In the genomic region with DNA sequence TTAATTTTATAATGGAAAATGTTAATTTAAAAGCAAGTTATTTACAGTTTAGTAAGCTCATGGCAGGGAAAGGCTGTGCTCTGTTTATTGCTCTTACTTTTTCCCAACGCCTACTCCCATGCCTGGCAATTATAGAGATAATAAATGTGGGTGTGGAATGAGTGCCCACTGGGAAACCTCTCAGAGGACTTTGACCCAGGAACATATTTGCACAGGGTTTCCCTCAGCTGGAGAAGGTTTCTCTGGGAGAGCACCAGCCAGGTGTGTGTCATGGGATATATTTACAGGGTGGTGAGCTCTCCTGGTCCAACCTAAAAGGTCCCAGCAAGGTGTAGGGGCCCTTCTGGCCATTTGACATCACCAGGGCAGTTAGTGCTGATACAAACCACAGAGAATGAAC, we compare ENCODE assay signal across 2 cellular contexts.
A peak's percentile ranks its signal among the peaks of the same experiment; 100 is the strongest.
TF ChIP-seq lines count a peak whose summit lies in the region.

No MANE protein-coding gene starts in this region.

TF ChIP-seq in HEK293, 187 proteins besides CTCF, POLR2A, EP300 and RAD21 (continued from another document):
- TF ChIP-seq, protein P1, sequence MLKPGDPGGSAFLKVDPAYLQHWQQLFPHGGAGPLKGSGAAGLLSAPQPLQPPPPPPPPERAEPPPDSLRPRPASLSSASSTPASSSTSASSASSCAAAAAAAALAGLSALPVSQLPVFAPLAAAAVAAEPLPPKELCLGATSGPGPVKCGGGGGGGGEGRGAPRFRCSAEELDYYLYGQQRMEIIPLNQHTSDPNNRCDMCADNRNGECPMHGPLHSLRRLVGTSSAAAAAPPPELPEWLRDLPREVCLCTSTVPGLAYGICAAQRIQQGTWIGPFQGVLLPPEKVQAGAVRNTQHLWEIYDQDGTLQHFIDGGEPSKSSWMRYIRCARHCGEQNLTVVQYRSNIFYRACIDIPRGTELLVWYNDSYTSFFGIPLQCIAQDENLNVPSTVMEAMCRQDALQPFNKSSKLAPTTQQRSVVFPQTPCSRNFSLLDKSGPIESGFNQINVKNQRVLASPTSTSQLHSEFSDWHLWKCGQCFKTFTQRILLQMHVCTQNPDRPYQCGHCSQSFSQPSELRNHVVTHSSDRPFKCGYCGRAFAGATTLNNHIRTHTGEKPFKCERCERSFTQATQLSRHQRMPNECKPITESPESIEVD (tag by site-specific recombination; IDR thresholded peaks at IDR 0.05), result peak; percentile 42; the same call in 1 of the 2 replicates
- TF ChIP-seq, protein P2, sequence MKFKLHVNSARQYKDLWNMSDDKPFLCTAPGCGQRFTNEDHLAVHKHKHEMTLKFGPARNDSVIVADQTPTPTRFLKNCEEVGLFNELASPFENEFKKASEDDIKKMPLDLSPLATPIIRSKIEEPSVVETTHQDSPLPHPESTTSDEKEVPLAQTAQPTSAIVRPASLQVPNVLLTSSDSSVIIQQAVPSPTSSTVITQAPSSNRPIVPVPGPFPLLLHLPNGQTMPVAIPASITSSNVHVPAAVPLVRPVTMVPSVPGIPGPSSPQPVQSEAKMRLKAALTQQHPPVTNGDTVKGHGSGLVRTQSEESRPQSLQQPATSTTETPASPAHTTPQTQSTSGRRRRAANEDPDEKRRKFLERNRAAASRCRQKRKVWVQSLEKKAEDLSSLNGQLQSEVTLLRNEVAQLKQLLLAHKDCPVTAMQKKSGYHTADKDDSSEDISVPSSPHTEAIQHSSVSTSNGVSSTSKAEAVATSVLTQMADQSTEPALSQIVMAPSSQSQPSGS (tag by site-specific recombination; IDR thresholded peaks at IDR 0.05; ENCODE audit: low read depth), result no peak
- TF ChIP-seq OSR2 (tag by site-specific recombination; IDR thresholded peaks at IDR 0.05) (no peak), ZNF548 (tag by site-specific recombination; IDR thresholded peaks at IDR 0.05) (no peak), ZNF791 (tag by site-specific recombination; IDR thresholded peaks at IDR 0.05) (no peak), TRIM28 (IDR thresholded peaks at IDR 0.05; ENCODE audit: borderline replicate concordance, low read length) (no peak), ZIC2 (tag by site-specific recombination; IDR thresholded peaks at IDR 0.05) (no peak), EGR2 (tag by site-specific recombination; IDR thresholded peaks at IDR 0.05; ENCODE audit: low read depth) (peak; percentile 87), ZNF133 (tag by site-specific recombination; IDR thresholded peaks at IDR 0.05) (no peak), ZNF211 (tag by site-specific recombination; IDR thresholded peaks at IDR 0.05; ENCODE audit: low read depth) (no peak)
- TF ChIP-seq, protein P3, sequence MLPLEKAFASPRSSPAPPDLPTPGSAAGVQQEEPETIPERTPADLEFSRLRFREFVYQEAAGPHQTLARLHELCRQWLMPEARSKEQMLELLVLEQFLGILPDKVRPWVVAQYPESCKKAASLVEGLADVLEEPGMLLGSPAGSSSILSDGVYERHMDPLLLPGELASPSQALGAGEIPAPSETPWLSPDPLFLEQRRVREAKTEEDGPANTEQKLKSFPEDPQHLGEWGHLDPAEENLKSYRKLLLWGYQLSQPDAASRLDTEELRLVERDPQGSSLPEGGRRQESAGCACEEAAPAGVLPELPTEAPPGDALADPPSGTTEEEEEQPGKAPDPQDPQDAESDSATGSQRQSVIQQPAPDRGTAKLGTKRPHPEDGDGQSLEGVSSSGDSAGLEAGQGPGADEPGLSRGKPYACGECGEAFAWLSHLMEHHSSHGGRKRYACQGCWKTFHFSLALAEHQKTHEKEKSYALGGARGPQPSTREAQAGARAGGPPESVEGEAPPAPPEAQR (tag by site-specific recombination; IDR thresholded peaks at IDR 0.05), result no peak
- TF ChIP-seq, protein P4, sequence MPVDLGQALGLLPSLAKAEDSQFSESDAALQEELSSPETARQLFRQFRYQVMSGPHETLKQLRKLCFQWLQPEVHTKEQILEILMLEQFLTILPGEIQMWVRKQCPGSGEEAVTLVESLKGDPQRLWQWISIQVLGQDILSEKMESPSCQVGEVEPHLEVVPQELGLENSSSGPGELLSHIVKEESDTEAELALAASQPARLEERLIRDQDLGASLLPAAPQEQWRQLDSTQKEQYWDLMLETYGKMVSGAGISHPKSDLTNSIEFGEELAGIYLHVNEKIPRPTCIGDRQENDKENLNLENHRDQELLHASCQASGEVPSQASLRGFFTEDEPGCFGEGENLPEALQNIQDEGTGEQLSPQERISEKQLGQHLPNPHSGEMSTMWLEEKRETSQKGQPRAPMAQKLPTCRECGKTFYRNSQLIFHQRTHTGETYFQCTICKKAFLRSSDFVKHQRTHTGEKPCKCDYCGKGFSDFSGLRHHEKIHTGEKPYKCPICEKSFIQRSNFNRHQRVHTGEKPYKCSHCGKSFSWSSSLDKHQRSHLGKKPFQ (tag by site-specific recombination; IDR thresholded peaks at IDR 0.05), result no peak
- TF ChIP-seq, protein P5, sequence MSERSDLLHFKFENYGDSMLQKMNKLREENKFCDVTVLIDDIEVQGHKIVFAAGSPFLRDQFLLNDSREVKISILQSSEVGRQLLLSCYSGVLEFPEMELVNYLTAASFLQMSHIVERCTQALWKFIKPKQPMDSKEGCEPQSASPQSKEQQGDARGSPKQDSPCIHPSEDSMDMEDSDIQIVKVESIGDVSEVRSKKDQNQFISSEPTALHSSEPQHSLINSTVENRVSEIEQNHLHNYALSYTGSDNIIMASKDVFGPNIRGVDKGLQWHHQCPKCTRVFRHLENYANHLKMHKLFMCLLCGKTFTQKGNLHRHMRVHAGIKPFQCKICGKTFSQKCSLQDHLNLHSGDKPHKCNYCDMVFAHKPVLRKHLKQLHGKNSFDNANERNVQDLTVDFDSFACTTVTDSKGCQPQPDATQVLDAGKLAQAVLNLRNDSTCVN (tag by site-specific recombination; optimal IDR thresholded peaks at IDR 0.05), result no peak
- TF ChIP-seq, protein P6, sequence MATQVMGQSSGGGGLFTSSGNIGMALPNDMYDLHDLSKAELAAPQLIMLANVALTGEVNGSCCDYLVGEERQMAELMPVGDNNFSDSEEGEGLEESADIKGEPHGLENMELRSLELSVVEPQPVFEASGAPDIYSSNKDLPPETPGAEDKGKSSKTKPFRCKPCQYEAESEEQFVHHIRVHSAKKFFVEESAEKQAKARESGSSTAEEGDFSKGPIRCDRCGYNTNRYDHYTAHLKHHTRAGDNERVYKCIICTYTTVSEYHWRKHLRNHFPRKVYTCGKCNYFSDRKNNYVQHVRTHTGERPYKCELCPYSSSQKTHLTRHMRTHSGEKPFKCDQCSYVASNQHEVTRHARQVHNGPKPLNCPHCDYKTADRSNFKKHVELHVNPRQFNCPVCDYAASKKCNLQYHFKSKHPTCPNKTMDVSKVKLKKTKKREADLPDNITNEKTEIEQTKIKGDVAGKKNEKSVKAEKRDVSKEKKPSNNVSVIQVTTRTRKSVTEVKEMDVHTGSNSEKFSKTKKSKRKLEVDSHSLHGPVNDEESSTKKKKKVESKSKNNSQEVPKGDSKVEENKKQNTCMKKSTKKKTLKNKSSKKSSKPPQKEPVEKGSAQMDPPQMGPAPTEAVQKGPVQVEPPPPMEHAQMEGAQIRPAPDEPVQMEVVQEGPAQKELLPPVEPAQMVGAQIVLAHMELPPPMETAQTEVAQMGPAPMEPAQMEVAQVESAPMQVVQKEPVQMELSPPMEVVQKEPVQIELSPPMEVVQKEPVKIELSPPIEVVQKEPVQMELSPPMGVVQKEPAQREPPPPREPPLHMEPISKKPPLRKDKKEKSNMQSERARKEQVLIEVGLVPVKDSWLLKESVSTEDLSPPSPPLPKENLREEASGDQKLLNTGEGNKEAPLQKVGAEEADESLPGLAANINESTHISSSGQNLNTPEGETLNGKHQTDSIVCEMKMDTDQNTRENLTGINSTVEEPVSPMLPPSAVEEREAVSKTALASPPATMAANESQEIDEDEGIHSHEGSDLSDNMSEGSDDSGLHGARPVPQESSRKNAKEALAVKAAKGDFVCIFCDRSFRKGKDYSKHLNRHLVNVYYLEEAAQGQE (tag by site-specific recombination; IDR thresholded peaks at IDR 0.05), result no peak

TF ChIP-seq in liver, 16 proteins besides CTCF, POLR2A, EP300 and RAD21:
- TF ChIP-seq, protein P6 (IDR thresholded peaks at IDR 0.05), result peak; percentile 39
- TF ChIP-seq HNF4G (IDR thresholded peaks at IDR 0.05), result peak; percentile 89
- TF ChIP-seq, protein P7, sequence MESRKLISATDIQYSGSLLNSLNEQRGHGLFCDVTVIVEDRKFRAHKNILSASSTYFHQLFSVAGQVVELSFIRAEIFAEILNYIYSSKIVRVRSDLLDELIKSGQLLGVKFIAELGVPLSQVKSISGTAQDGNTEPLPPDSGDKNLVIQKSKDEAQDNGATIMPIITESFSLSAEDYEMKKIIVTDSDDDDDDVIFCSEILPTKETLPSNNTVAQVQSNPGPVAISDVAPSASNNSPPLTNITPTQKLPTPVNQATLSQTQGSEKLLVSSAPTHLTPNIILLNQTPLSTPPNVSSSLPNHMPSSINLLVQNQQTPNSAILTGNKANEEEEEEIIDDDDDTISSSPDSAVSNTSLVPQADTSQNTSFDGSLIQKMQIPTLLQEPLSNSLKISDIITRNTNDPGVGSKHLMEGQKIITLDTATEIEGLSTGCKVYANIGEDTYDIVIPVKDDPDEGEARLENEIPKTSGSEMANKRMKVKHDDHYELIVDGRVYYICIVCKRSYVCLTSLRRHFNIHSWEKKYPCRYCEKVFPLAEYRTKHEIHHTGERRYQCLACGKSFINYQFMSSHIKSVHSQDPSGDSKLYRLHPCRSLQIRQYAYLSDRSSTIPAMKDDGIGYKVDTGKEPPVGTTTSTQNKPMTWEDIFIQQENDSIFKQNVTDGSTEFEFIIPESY (IDR thresholded peaks at IDR 0.05), result peak; percentile 75
- TF ChIP-seq, protein P8, sequence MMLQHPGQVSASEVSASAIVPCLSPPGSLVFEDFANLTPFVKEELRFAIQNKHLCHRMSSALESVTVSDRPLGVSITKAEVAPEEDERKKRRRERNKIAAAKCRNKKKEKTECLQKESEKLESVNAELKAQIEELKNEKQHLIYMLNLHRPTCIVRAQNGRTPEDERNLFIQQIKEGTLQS (IDR thresholded peaks at IDR 0.05), result no peak
- peak; percentile 38 for TF ChIP-seq FOXA1 (IDR thresholded peaks at IDR 0.05)
- TF ChIP-seq FOXA2 (IDR thresholded peaks at IDR 0.05), result peak; percentile 70
- TF ChIP-seq EGR1 (IDR thresholded peaks at IDR 0.05; ENCODE audit: low read depth in 2 of 2), result peak; percentile 26 to 62
- TF ChIP-seq JUND (IDR thresholded peaks at IDR 0.05), result peak in 1 of 2 donors; percentile 64
- TF ChIP-seq, protein P9, sequence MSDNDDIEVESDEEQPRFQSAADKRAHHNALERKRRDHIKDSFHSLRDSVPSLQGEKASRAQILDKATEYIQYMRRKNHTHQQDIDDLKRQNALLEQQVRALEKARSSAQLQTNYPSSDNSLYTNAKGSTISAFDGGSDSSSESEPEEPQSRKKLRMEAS (IDR thresholded peaks at IDR 0.05), result peak; percentile 75
- no peak for TF ChIP-seq TAF1 (conservative IDR thresholded peaks at IDR 0.05)
- TF ChIP-seq RXRA (IDR thresholded peaks at IDR 0.05), result peak; percentile 42 to 82
- peak; percentile 94 to 95 for TF ChIP-seq HNF4A (conservative IDR thresholded peaks at IDR 0.05)
- TF ChIP-seq SP1 (IDR thresholded peaks at IDR 0.05), result peak; percentile 74
- TF ChIP-seq YY1 (IDR thresholded peaks at IDR 0.05), result peak; percentile 55
- no peak for TF ChIP-seq NR2F2 (IDR thresholded peaks at IDR 0.05)
- peak; percentile 9 to 40 for TF ChIP-seq GABPA (IDR thresholded peaks at IDR 0.05 in 1 of 2, conservative IDR thresholded peaks at IDR 0.05 in 1 of 2)
TF ChIP-seq in liver: peak in this region for 13.
